Comparison of ENCODE assay signal across 8 cellular contexts in the genomic region with DNA sequence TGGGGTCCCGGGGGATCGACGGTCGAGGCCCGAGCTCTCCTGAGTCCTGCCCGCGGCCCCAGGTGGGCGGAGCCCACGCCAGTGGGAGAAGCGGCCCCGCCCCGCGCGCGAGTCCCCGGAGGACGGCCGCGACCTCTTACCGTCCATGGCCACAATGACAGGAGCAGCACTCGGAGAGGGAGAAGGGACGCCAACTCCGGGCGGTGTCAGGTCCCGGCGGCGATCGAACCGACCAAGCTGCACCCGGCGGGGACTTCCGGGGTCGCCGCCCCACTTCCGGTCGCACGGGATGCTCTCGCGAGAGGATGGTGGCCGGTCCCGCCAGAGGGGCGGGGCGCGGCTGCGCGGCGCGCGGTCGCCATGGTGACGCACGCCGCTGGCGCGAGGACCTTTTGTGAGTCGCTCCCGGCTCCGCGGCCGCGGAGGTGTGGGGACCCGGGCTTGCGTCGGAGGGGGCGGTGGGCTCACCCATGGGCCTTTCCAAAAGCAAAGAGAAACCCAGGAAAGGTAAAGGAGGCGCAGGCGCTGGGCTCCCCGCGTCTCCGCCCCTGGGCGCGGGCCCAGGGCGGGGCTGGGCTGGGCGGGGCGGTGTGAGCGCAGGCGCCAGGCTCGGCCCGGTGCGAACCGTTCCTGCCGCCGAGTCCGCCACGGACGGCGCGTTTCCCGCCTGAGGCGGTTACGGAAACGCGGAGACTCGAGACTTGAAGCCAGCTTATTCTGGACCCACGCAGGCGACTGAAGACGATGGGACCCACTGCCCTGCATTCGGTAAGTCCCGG. TPM values are rescaled to one million over a fixed set of nuclear protein-coding genes. Genes with fewer than 3 reads are reported as not detected.
DNase-seq lines count a peak whose midpoint lies in the region; ATAC-seq and TF ChIP-seq lines count a peak whose summit lies in the region.

A gene (minus strand): TSS at position 267 of the 779 bp plus-strand sequence. CDS start 120 bp downstream, at position 147.
A gene (plus strand): TSS at position 395 of the 779 bp plus-strand sequence. CDS start 76 bp downstream, at position 471.

- ATAC-seq in HG03442 (IDR thresholded peaks at IDR 0.05; ENCODE audit: unreplicated experiment): peak; percentile 84

- intact Hi-C loops in lower leg skin (cut with DNase I; ENCODE audit: low total_unique reads): no loop called here

- TF ChIP-seq CTCF in lower leg skin (IDR thresholded peaks at IDR 0.05): no peak

- DNase-seq in C1 segment of cervical spinal cord (lab: John Stamatoyannopoulos, UW) (peak; percentile 19 to 92 (median 79)), GM19240 (ENCODE audit: insufficient read length, low spot score) (peak; percentile 98), NCI-H748 (lab: John Stamatoyannopoulos, UW; ENCODE audit: unreplicated experiment) (peak; percentile 88), dermis microvascular lymphatic vessel endothelial cell (ENCODE audit: low read depth in 2 of 2) (peak; percentile 64 to 85), lower leg skin (ENCODE audit: low spot score in 2 of 2) (peak; percentile 76 to 96)
- DNase-seq in activated CD4-positive, alpha-beta T cell treated with anti-CD3 and anti-CD28 coated beads, Interleukin-2, amount 50 U/mL, for 4 hours: peak; percentile 87 to 89
- peak; percentile 88 to 93 for DNase-seq in stimulated activated CD4-positive, alpha-beta T cell treated with anti-CD3 and anti-CD28 coated beads, Interleukin-4, amount 100 ng/mL, for 4 hours

- 0% methylated on average over 55 to 93 of the region's 99 CpGs for whole genome bisulfite sequencing in lower leg skin, 2 donors

- peak within 1 kb of the TSS; percentile 77 for H3K4me3 ChIP-seq in lower leg skin (ENCODE audit: low read depth, poor library complexity, severe bottlenecking)

- no peak for TF ChIP-seq POLR2A in lower leg skin (IDR thresholded peaks at IDR 0.05)

RNA-seq across cellular contexts. Expression of the first gene that starts in this region (rescaled TPM):
- 63.4 and 87.0 TPM in 2 replicates for total RNA-seq in dermis microvascular lymphatic vessel endothelial cell
- 100 to 1,000 TPM in 1 of 4 donors, 10 to 100 TPM in 3; 78.3 to 141 (median 91.1) TPM for total RNA-seq in lower leg skin

RNA-seq across cellular contexts. Expression of the second gene that starts in this region (rescaled TPM):
- total RNA-seq in dermis microvascular lymphatic vessel endothelial cell (1.0 and 1.5 TPM in 2 replicates), lower leg skin (1 to 10 TPM; 1.1 to 4.1 (median 2.5) TPM)

Comparison
In these comparisons a context has a peak if more than half of its experiments do, and no peak if none do; other contexts are left out.
1. Peak in every context shown above with its lines: DNase-seq, ATAC-seq and H3K4me3 ChIP-seq.